19 cellular contexts compared by ENCODE assay signal in genomic region chr9:89756891-89757537, GRCh38.
A peak's percentile ranks its signal among the peaks of the same experiment; 100 is the strongest.
DNase-seq lines count a peak whose midpoint lies in the region; ATAC-seq and TF ChIP-seq lines count a peak whose summit lies in the region.
"Had no signal": no experiment of that assay in that cellular context is flagged by ENCODE, and none has a peak within 500 bp of the region (broad histone marks: within the 10 kb centered on the region; RNA-seq: fewer than 3 reads in every experiment).

No MANE protein-coding gene starts in this region.

- H3K27ac ChIP-seq in adrenal gland (no peak overlapping the region), gastrocnemius medialis (no peak overlapping the region), ovary (no peak overlapping the region), ascending aorta (no peak overlapping the region)
- H3K27ac ChIP-seq: cardiac muscle cell, dorsolateral prefrontal cortex, uterus had no signal

- H3K36me3 ChIP-seq in adrenal gland (replicated peaks in 1 of 2) (no peaks in the 10 kb centered on the region), gastrocnemius medialis (no peaks in the 10 kb centered on the region), ovary (no peaks in the 10 kb centered on the region), ascending aorta (no peaks in the 10 kb centered on the region)
- H3K36me3 ChIP-seq: cardiac muscle cell, uterus had no signal

- H3K9me3 ChIP-seq in adrenal gland (replicated peaks in 1 of 3) (no peaks in the 10 kb centered on the region), gastrocnemius medialis (no peaks in the 10 kb centered on the region), ovary (no peaks in the 10 kb centered on the region), ascending aorta (no peaks in the 10 kb centered on the region)
- H3K9me3 ChIP-seq: Caco-2, uterus had no signal

- peaks cover 11% of the 10 kb centered on the region in 2 donors for H3K4me1 ChIP-seq in adrenal gland (replicated peaks in 1 of 2)
- H3K4me1 ChIP-seq in gastrocnemius medialis = peaks cover 0 to 15% of the 10 kb centered on the region in 2 donors
- H3K4me1 ChIP-seq in ovary (ENCODE audit: insufficient read depth) = peaks cover 4% of the 10 kb centered on the region
- H3K4me1 ChIP-seq in ascending aorta = no peaks in the 10 kb centered on the region
- H3K4me1 ChIP-seq: Caco-2, uterus had no signal

- TF ChIP-seq CTCF in adrenal gland (IDR thresholded peaks at IDR 0.05) (no peak), gastrocnemius medialis (IDR thresholded peaks at IDR 0.05 in 4 of 5, conservative IDR thresholded peaks at IDR 0.05 in 1 of 5) (no peak), ovary (IDR thresholded peaks at IDR 0.05) (no peak), ascending aorta (IDR thresholded peaks at IDR 0.05) (no peak)

- intact Hi-C loops in adrenal gland (cut with DNase I) = no loop called here
- intact Hi-C loops in gastrocnemius medialis (cut with DNase I; ENCODE audit: low total_unique reads) = no loop called here
- intact Hi-C loops in ovary (cut with DNase I) = no loop called here
- intact Hi-C loops in ascending aorta (cut with DNase I) = no loop called here

- WGBS in adrenal gland, 4 donors = 58 to 66% (median 63%) methylated on average over 7 to 8 of the region's 8 CpGs
- WGBS in ovary, 3 donors = 78 to 83% (median 81%) methylated on average over 8 of the region's 8 CpGs

- TF ChIP-seq POLR2A in adrenal gland (IDR thresholded peaks at IDR 0.05) (no peak), gastrocnemius medialis (IDR thresholded peaks at IDR 0.05) (no peak), ovary (IDR thresholded peaks at IDR 0.05) (no peak)

- in situ Hi-C loops in gastrocnemius medialis (cut with MboI; ENCODE audit: low sequenced_read_pairs in 4 of 4) = no loop called here

- ATAC-seq in left lobe of liver (peak; percentile 90), gastrocnemius medialis (peak; percentile 37 to 82), GM21786 (IDR thresholded peaks at IDR 0.05; ENCODE audit: unreplicated experiment) (no peak)
- ATAC-seq: activated T-helper 17 cell treated with anti-CD3 and anti-CD28 coated beads, Interleukin-2, amount 50 U/mL, for 72 hours had no signal

- TF ChIP-seq EP300 in ovary (IDR thresholded peaks at IDR 0.05) = no peak

- no peak overlapping the region for H3K4me3 ChIP-seq in adrenal gland
- no peak overlapping the region for H3K4me3 ChIP-seq in gastrocnemius medialis
- no peak overlapping the region for H3K4me3 ChIP-seq in ovary
- no peak overlapping the region for H3K4me3 ChIP-seq in ascending aorta
- H3K4me3 ChIP-seq: cardiac muscle cell, dorsolateral prefrontal cortex, uterus had no signal

- DNase-seq in HuH-7 (ENCODE audit: low spot score) (peak; percentile 14), adrenal gland (peak; percentile 33 to 84 (median 79)), left lobe of liver (ENCODE audit: low spot score) (peak; percentile 95), gastrocnemius medialis (peak in 1 of 2 donors; percentile 64), ovary (no peak), ascending aorta (ENCODE audit: low spot score in 2 of 2) (no peak)
- DNase-seq in stimulated activated naive CD4-positive, alpha-beta T cell (lab: John Stamatoyannopoulos, UW) = no peak
- DNase-seq: activated CD4-positive, CD25-positive, alpha-beta regulatory T cell; Caco-2; dorsolateral prefrontal cortex; erythroblast; natural killer cell; NCI-H1048; NCI-H2081 treated with DMSO at 0.1 percent for 48 hours; NCI-H526; uterus had no signal

- H3K27me3 ChIP-seq in adrenal gland (no peaks in the 10 kb centered on the region), gastrocnemius medialis (no peaks in the 10 kb centered on the region), ovary (no peaks in the 10 kb centered on the region), ascending aorta (no peaks in the 10 kb centered on the region)
- H3K27me3 ChIP-seq: cardiac muscle cell, uterus had no signal

Comparison
In these comparisons a context has a peak if more than half of its experiments do, and no peak if none do; other contexts are left out.
1. DNase-seq: peak in HuH-7 (single experiment), adrenal gland (7 of 7) and left lobe of liver (single experiment); none in ovary (0 of 5), stimulated activated naive CD4-positive, alpha-beta T cell (0 of 6) and ascending aorta (0 of 2).